In genomic region chr11:104735013-104735412, GRCh38 we compare ENCODE assay signal across 24 cellular contexts.
"Had no signal": no experiment of that assay in that cellular context is flagged by ENCODE, and none has a peak within 500 bp of the region (broad histone marks: within the 10 kb centered on the region; RNA-seq: fewer than 3 reads in every experiment).

No MANE protein-coding gene starts in this region.

- ATAC-seq: activated T-cell treated with anti-CD3 and anti-CD28 coated beads, Interleukin-2, amount 50 U/mL, for 72 hours; naive thymus-derived CD8-positive, alpha-beta T cell; right cardiac atrium; stimulated activated naive CD8-positive, alpha-beta T cell treated with anti-CD3 and anti-CD28 coated beads, Interleukin-15, Interleukin-2, amounts not matched to agents 100 U/mL and 50 U/mL, for 24 hours had no signal

- H3K4me1 ChIP-seq: testis, transverse colon had no signal

- H3K36me3 ChIP-seq: heart left ventricle, transverse colon had no signal

- H3K27me3 ChIP-seq: heart left ventricle, testis, transverse colon had no signal

- DNase-seq: activated CD4-positive, alpha-beta T cell treated with anti-CD3 and anti-CD28 coated beads for 4 hours; activated CD4-positive, alpha-beta T cell treated with anti-CD3 and anti-CD28 coated beads, Interleukin-2, amount 50 U/mL, for 4 hours; activated naive CD4-positive, alpha-beta T cell treated with Interleukin-2 at 50 U/mL for 16 hours; activated T-cell treated with anti-CD3 and anti-CD28 coated beads for 4 hours; activated T-cell treated with anti-CD3 and anti-CD28 coated beads, Interleukin-2, amount 50 U/mL, for 72 hours; anterior cingulate cortex; effector CD8-positive, alpha-beta T cell; foreskin fibroblast; heart left ventricle; hypothalamus; immature natural killer cell; kidney; mesenchymal stem cell; naive thymus-derived CD8-positive, alpha-beta T cell; occipital lobe; right cardiac atrium; stimulated activated CD4-positive, alpha-beta T cell treated with anti-CD3 and anti-CD28 coated beads, Interleukin-2, amount 100 ng/mL, for 48 hours; stimulated activated naive CD8-positive, alpha-beta T cell treated with anti-CD3 and anti-CD28 coated beads, Interleukin-15, Interleukin-2, amounts not matched to agents 100 U/mL and 50 U/mL, for 24 hours; testis; transverse colon had no signal

- H3K9me3 ChIP-seq: heart left ventricle, testis, transverse colon had no signal

- H3K27ac ChIP-seq: testis, transverse colon, VCaP had no signal

- FAIRE-seq: bronchial epithelial cell, colon, kidney, TTC549 had no signal

- H3K4me3 ChIP-seq: heart left ventricle, testis, transverse colon had no signal
